1 cellular context compared by ENCODE assay signal in genomic region chr1:55244476-55245109, GRCh38.
A peak's percentile ranks its signal among the peaks of the same experiment; 100 is the strongest.
TF ChIP-seq lines count a peak whose summit lies in the region.

No MANE protein-coding gene starts in this region.

TF ChIP-seq in K562, 482 proteins besides CTCF, POLR2A, EP300 and RAD21 (continued from another document):
- TF ChIP-seq PBX2 (CRISPR knock-in tag; IDR thresholded peaks at IDR 0.05; ENCODE audit: low read depth) (no peak), PBX2 (tag; conservative IDR thresholded peaks at IDR 0.05; ENCODE audit: low read depth) (0 out of 2 replicates have a peak, but pooled peaks have one; percentile 22), ZNF316 (IDR thresholded peaks at IDR 0.05) (peak; percentile 27; the same call in 1 of the 2 replicates), TSHZ1 (CRISPR knock-in tag; IDR thresholded peaks at IDR 0.05) (no peak)
